8 cellular contexts compared by ENCODE assay signal in the genomic region with DNA sequence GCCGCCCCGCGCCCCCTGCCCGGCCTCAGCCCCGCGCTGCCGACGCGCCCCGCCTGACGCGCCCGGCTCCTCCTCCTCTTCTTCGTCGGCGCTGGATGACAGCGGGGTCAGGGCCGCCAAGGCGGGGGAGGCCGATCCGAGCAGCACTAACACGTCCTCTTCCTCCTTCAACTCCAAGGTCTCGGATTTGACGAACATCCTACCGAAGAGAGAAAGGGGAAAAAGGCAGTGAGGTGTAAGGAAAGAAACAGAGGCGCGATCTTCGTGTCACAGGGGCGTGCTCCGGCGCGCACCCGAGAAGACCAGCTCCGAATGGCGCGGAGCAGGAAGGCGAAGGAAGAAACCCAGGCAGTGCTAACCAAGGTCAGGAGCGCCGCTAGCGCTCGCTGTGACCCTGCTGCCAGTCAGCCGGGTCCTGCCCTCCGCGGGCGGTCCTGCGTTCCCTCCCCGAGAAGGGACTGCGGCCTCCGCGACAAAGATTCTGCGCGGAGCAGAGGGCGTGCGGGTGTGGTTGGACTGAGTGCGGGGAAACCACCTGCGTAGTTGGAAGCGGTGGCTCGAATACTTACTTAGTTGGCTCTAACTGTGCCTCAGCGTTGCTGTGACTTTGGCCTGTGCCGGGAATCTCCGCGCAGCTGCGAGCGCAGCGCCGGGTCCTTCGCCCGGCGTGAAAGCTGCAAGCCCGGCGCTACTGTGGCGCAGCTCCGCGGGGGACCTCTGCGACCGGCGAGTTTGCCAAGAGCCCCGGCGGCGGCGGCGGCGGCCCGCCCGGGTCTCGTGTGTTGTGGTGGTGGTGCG.
A peak's percentile ranks its signal among the peaks of the same experiment; 100 is the strongest.
DNase-seq lines count a peak whose midpoint lies in the region; ATAC-seq and TF ChIP-seq lines count a peak whose summit lies in the region.

No MANE protein-coding gene starts in this region.

- CTCF ChIA-PET in AG04449 (lab: Yijun Ruan, JAX) = interaction anchor here (2.1 kb wide), 1 partner anchor 9 kb away, joined by 9 read pairs; no protein-coding TSS in a partner anchor

- peaks cover 13% of the 10 kb centered on the region for H3K9me3 Mint-ChIP-seq in activated naive CD4-positive, alpha-beta T cell treated with anti-CD3 and anti-CD28 coated beads, Interleukin-2, amount 50 U/mL, for 24 hours

- peak overlapping the region; percentile 97 for H3K4me3 Mint-ChIP-seq in activated naive CD4-positive, alpha-beta T cell treated with anti-CD3 and anti-CD28 coated beads, Interleukin-2, amount 50 U/mL, for 24 hours

- DNase-seq in AG04449 (ENCODE audit: low read depth, low spot score) (no peak), NCI-H1694 (lab: John Stamatoyannopoulos, UW) (peak; percentile 22), hepatic stellate cell (ENCODE audit: low spot score) (peak; percentile 49), skeletal muscle cell (ENCODE audit: low read depth) (no peak), NCI-H1048 (lab: John Stamatoyannopoulos, UW) (no peak)

- peak; percentile 13 for TF ChIP-seq POLR2A in GM15510 (IDR thresholded peaks at IDR 0.05; ENCODE audit: borderline replicate concordance, extremely low read depth, insufficient read length)

- no peak for TF ChIP-seq CTCF in AG04449 (IDR thresholded peaks at IDR 0.05; ENCODE audit: insufficient read depth, low read length, missing control alignments)

- H3K4me1 Mint-ChIP-seq in activated naive CD4-positive, alpha-beta T cell treated with anti-CD3 and anti-CD28 coated beads, Interleukin-2, amount 50 U/mL, for 24 hours = peaks cover 57% of the 10 kb centered on the region

- H3K27me3 Mint-ChIP-seq in activated naive CD4-positive, alpha-beta T cell treated with anti-CD3 and anti-CD28 coated beads, Interleukin-2, amount 50 U/mL, for 24 hours = peaks cover 80% of the 10 kb centered on the region

- H3K36me3 Mint-ChIP-seq in activated naive CD4-positive, alpha-beta T cell treated with anti-CD3 and anti-CD28 coated beads, Interleukin-2, amount 50 U/mL, for 24 hours = peaks cover 4% of the 10 kb centered on the region

- POLR2A ChIA-PET in AG04449 (lab: Yijun Ruan, JAX) = no interaction called here

- H3K4me3 ChIP-seq in AG04449 (ENCODE audit: low read depth, low read length) (peak overlapping the region; percentile 50), skeletal muscle cell (ENCODE audit: low read depth, low read length) (peak overlapping the region; percentile 49)

- ATAC-seq in HG02642 (IDR thresholded peaks at IDR 0.05; ENCODE audit: poor library complexity, unreplicated experiment) = peak; percentile 45

- peak overlapping the region; percentile 76 for H3K27ac Mint-ChIP-seq in activated naive CD4-positive, alpha-beta T cell treated with anti-CD3 and anti-CD28 coated beads, Interleukin-2, amount 50 U/mL, for 24 hours

Comparison
In these comparisons a context has a peak if more than half of its experiments do, and no peak if none do; other contexts are left out.
1. DNase-seq: peak in NCI-H1694 (single experiment) and hepatic stellate cell (single experiment); none in AG04449 (single experiment), skeletal muscle cell (single experiment) and NCI-H1048 (single experiment).